Comparison of ENCODE assay signal across 14 cellular contexts in genomic region chr20:771741-772464, GRCh38. TPM values are rescaled to one million over a fixed set of nuclear protein-coding genes. Genes with fewer than 3 reads are reported as not detected.
A peak's percentile ranks its signal among the peaks of the same experiment; 100 is the strongest.
DNase-seq lines count a peak whose midpoint lies in the region; ATAC-seq and TF ChIP-seq lines count a peak whose summit lies in the region.
"Had no signal": no experiment of that assay in that cellular context is flagged by ENCODE, and none has a peak within 500 bp of the region (broad histone marks: within the 10 kb centered on the region; RNA-seq: fewer than 3 reads in every experiment).

No MANE protein-coding gene starts in this region.

- H3K27ac ChIP-seq in colonic mucosa (no peak overlapping the region), transverse colon (peak overlapping the region; percentile 8 to 75 (median 44))
- H3K27ac ChIP-seq: C4-2B had no signal

- ATAC-seq in mucosa of descending colon: peak; percentile 22
- ATAC-seq in activated T-helper 17 cell treated with anti-CD3 and anti-CD28 coated beads, Interleukin-2, amount 50 U/mL, for 72 hours (replicated peaks): no peak
- ATAC-seq in GM19324 (IDR thresholded peaks at IDR 0.05; ENCODE audit: low FRiP score, unreplicated experiment): no peak
- ATAC-seq: HCT116, HepG2 had no signal

- in situ Hi-C loops in transverse colon (cut with MboI; ENCODE audit: low pct_ligation_motif_present in 1 of 4, low pct_unique_long_range_greater_than_20kb in 1 of 4, low sequenced_read_pairs in 3 of 4): no loop called here

- H3K4me3 Mint-ChIP-seq in activated T-helper 17 cell treated with anti-CD3 and anti-CD28 coated beads, Interleukin-2, amount 50 U/mL, for 72 hours: no peak overlapping the region
- H3K4me3 Mint-ChIP-seq: CD4-positive, alpha-beta memory T cell had no signal

- H3K9me3 Mint-ChIP-seq in activated T-helper 17 cell treated with anti-CD3 and anti-CD28 coated beads, Interleukin-2, amount 50 U/mL, for 72 hours: no peaks in the 10 kb centered on the region
- H3K9me3 Mint-ChIP-seq: CD4-positive, alpha-beta memory T cell had no signal

- DNase-seq in M059J (ENCODE audit: low read depth): peak; percentile 22
- DNase-seq in colonic mucosa: no peak
- DNase-seq in mucosa of descending colon: peak in 1 of 3 donors; percentile 35
- no peak for DNase-seq in transverse colon
- DNase-seq in activated naive CD4-positive, alpha-beta T cell (lab: John Stamatoyannopoulos, UW): no peak
- DNase-seq: BE2C; CD4-positive, alpha-beta memory T cell; DND-41; GF-D8 had no signal

- H3K9ac ChIP-seq in colonic mucosa (ENCODE audit: low read depth in 2 of 2, low read length in 2 of 2): peak overlapping the region; percentile 25 to 56

- no peak overlapping the region for H3K27ac Mint-ChIP-seq in activated T-helper 17 cell treated with anti-CD3 and anti-CD28 coated beads, Interleukin-2, amount 50 U/mL, for 72 hours
- H3K27ac Mint-ChIP-seq: CD4-positive, alpha-beta memory T cell had no signal

- H3K4me3 ChIP-seq in colonic mucosa (no peak overlapping the region), mucosa of descending colon (no peak overlapping the region), transverse colon (no peak overlapping the region)

- no peak for TF ChIP-seq POLR2A in transverse colon (IDR thresholded peaks at IDR 0.05)

- no peaks in the 10 kb centered on the region for H3K4me1 Mint-ChIP-seq in activated T-helper 17 cell treated with anti-CD3 and anti-CD28 coated beads, Interleukin-2, amount 50 U/mL, for 72 hours
- H3K4me1 Mint-ChIP-seq: CD4-positive, alpha-beta memory T cell had no signal

- H3K36me3 ChIP-seq in colonic mucosa (no peaks in the 10 kb centered on the region), mucosa of descending colon (ENCODE audit: low read depth) (no peaks in the 10 kb centered on the region), transverse colon (no peaks in the 10 kb centered on the region)
- H3K36me3 ChIP-seq: BE2C had no signal

- TF ChIP-seq CTCF in colonic mucosa (IDR thresholded peaks at IDR 0.05) (no peak), mucosa of descending colon (IDR thresholded peaks at IDR 0.05) (no peak), transverse colon (IDR thresholded peaks at IDR 0.05) (no peak)

- peaks cover 23% of the 10 kb centered on the region for H3K27me3 Mint-ChIP-seq in activated T-helper 17 cell treated with anti-CD3 and anti-CD28 coated beads, Interleukin-2, amount 50 U/mL, for 72 hours

- H3K36me3 Mint-ChIP-seq in activated T-helper 17 cell treated with anti-CD3 and anti-CD28 coated beads, Interleukin-2, amount 50 U/mL, for 72 hours (ENCODE audit: low read depth): no peaks in the 10 kb centered on the region
- H3K36me3 Mint-ChIP-seq: CD4-positive, alpha-beta memory T cell had no signal

- H3K9me3 ChIP-seq in colonic mucosa (no peaks in the 10 kb centered on the region), mucosa of descending colon (no peaks in the 10 kb centered on the region), transverse colon (no peaks in the 10 kb centered on the region)
- H3K9me3 ChIP-seq: BE2C had no signal

- intact Hi-C loops in colonic mucosa (cut with DNase I): no loop called here
- intact Hi-C loops in mucosa of descending colon (cut with DNase I, micrococcal nuclease): no loop called here
- intact Hi-C loops in transverse colon (cut with DNase I; ENCODE audit: low total_unique reads): no loop called here

- 24 to 45% methylated on average over 3 to 9 of the region's 9 CpGs for WGBS in transverse colon (ENCODE audit: low coverage in 1 of 2), 2 donors

- no peaks in the 10 kb centered on the region for H3K27me3 ChIP-seq in colonic mucosa
- H3K27me3 ChIP-seq in transverse colon: no peaks in the 10 kb centered on the region
- H3K27me3 ChIP-seq: BE2C had no signal

- no peaks in the 10 kb centered on the region for H3K4me1 ChIP-seq in colonic mucosa
- H3K4me1 ChIP-seq in mucosa of descending colon (ENCODE audit: low read depth): peaks cover 28% of the 10 kb centered on the region
- H3K4me1 ChIP-seq in transverse colon: peaks cover 0 to 43% (median 20%) of the 10 kb centered on the region in 4 donors
- H3K4me1 ChIP-seq: BE2C had no signal

- TF ChIP-seq EP300 in transverse colon (IDR thresholded peaks at IDR 0.05; ENCODE audit: low read depth): no peak

RNA-seq across cellular contexts. Expression of gene SLC52A3, which starts 3.6 kb away (rescaled TPM):
- 0.57 and 1.3 TPM in 2 replicates for total RNA-seq in M059J (2014; rRNA removed; shearing (Covaris generic))
- total RNA-seq in colonic mucosa (10 to 100 TPM; 15.6 to 19.7 TPM), mucosa of descending colon (10 to 100 TPM; 12.0 to 48.6 (median 15.4) TPM), transverse colon (10 to 100 TPM in 3 of 4 donors, 1 to 10 TPM in 1; 7.2 to 35.9 (median 15.3) TPM)
- not detected for total RNA-seq in activated T-helper 17 cell treated with anti-CD3 and anti-CD28 coated beads, Interleukin-2, amount 50 U/mL, for 72 hours
- total RNA-seq: CD4-positive, alpha-beta memory T cell; HepG2 had no signal
